ENCODE assay signal across 21 cellular contexts in the genomic region with DNA sequence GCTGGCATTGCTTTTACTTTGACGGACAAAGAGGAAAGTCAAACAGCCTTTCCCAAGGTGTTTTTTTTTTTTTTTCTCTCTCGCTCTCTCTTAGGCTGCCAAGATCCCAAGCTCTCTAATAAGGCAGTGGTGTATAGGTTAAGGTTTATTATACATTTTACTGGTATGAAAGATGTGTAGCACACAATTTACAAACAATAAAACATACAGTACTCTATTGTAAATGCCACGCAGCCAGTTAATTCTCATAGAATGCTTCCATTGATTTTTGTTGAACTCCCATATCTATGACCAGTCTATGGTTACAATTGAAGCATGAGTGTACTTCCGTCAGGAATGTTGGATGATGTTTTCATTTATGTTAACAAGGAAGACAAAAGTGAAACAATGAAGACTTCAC.
DNase-seq lines count a peak whose midpoint lies in the region; ATAC-seq and TF ChIP-seq lines count a peak whose summit lies in the region.
"Had no signal": no experiment of that assay in that cellular context is flagged by ENCODE, and none has a peak within 500 bp of the region (broad histone marks: within the 10 kb centered on the region; RNA-seq: fewer than 3 reads in every experiment).

No MANE protein-coding gene starts in this region.

- TF ChIP-seq CTCF in progenitor cell of endocrine pancreas (IDR thresholded peaks at IDR 0.05; ENCODE audit: unreplicated experiment), result no peak

- DNase-seq in COLO829 (ENCODE audit: low spot score) (peak; percentile 74), SK-MEL-5 (ENCODE audit: low read depth, low spot score) (peak; percentile 40), left colon (no peak), progenitor cell of endocrine pancreas (ENCODE audit: low spot score, unreplicated experiment) (no peak), ecto neural progenitor cell (ENCODE audit: low spot score) (no peak), NCI-H748 (lab: John Stamatoyannopoulos, UW; ENCODE audit: unreplicated experiment) (no peak)
- DNase-seq in activated T-cell treated with anti-CD3 and anti-CD28 coated beads, Interleukin-2, amount 50 U/mL, for 24 hours, result no peak
- DNase-seq: AML-193; CD4-positive, alpha-beta T cell; CD8-positive, alpha-beta T cell; COR-L47; DMS 273 treated with DMSO at 0.1 percent for 48 hours; DMS153; DMS53; DMS79; DND-41; EL; GDM1 had no signal

- no peaks in the 10 kb centered on the region for H3K9me3 Mint-ChIP-seq in progenitor cell of endocrine pancreas (ENCODE audit: low read depth)
- H3K9me3 Mint-ChIP-seq in activated T-cell treated with anti-CD3 and anti-CD28 coated beads, Interleukin-2, amount 50 U/mL, for 24 hours, result no peaks in the 10 kb centered on the region
- H3K9me3 Mint-ChIP-seq: CD4-positive, alpha-beta T cell; CD8-positive, alpha-beta T cell had no signal

- H3K36me3 Mint-ChIP-seq in progenitor cell of endocrine pancreas (ENCODE audit: insufficient read depth), result no peaks in the 10 kb centered on the region
- H3K36me3 Mint-ChIP-seq in activated T-cell treated with anti-CD3 and anti-CD28 coated beads, Interleukin-2, amount 50 U/mL, for 24 hours (ENCODE audit: low read depth), result no peaks in the 10 kb centered on the region
- H3K36me3 Mint-ChIP-seq: CD8-positive, alpha-beta T cell had no signal

- H3K27me3 Mint-ChIP-seq in progenitor cell of endocrine pancreas, result peaks cover 8% of the 10 kb centered on the region
- H3K27me3 Mint-ChIP-seq in activated T-cell treated with anti-CD3 and anti-CD28 coated beads, Interleukin-2, amount 50 U/mL, for 24 hours, result peaks cover 34% of the 10 kb centered on the region

- no peak overlapping the region for H3K4me3 Mint-ChIP-seq in progenitor cell of endocrine pancreas (ENCODE audit: low read depth)
- H3K4me3 Mint-ChIP-seq in activated T-cell treated with anti-CD3 and anti-CD28 coated beads, Interleukin-2, amount 50 U/mL, for 24 hours, result no peak overlapping the region
- H3K4me3 Mint-ChIP-seq: B cell; CD4-positive, alpha-beta T cell; CD8-positive, alpha-beta T cell had no signal

- peak overlapping the region; percentile 66 for H3K27ac Mint-ChIP-seq in progenitor cell of endocrine pancreas
- no peak overlapping the region for H3K27ac Mint-ChIP-seq in activated T-cell treated with anti-CD3 and anti-CD28 coated beads, Interleukin-2, amount 50 U/mL, for 24 hours
- H3K27ac Mint-ChIP-seq: B cell; CD4-positive, alpha-beta T cell; CD8-positive, alpha-beta T cell had no signal

- ATAC-seq in left colon, result peak; percentile 62
- ATAC-seq: A549; CD8-positive, alpha-beta T cell; GM12878 had no signal

- in situ Hi-C loops in SK-MEL-5 (cut with HindIII; ENCODE audit: low pct_unique_long_range_greater_than_20kb, low sequenced_read_pairs), result no loop called here

- intact Hi-C loops in left colon (cut with DNase I, micrococcal nuclease), result no loop called here

- H3K4me1 Mint-ChIP-seq in progenitor cell of endocrine pancreas (ENCODE audit: low read depth), result peaks cover 21% of the 10 kb centered on the region
- no peaks in the 10 kb centered on the region for H3K4me1 Mint-ChIP-seq in activated T-cell treated with anti-CD3 and anti-CD28 coated beads, Interleukin-2, amount 50 U/mL, for 24 hours (ENCODE audit: low read depth)
- H3K4me1 Mint-ChIP-seq: B cell had no signal

Comparison
In these comparisons a context has a peak if more than half of its experiments do, and no peak if none do; other contexts are left out.
1. DNase-seq: peak in COLO829 (single experiment) and SK-MEL-5 (single experiment); none in left colon (0 of 2), progenitor cell of endocrine pancreas (single experiment), ecto neural progenitor cell (single experiment), activated T-cell treated with anti-CD3 and anti-CD28 coated beads, Interleukin-2, amount 50 U/mL, for 24 hours (single experiment) and NCI-H748 (single experiment).